In genomic region chr2:61647044-61647443, GRCh38 we compare ENCODE assay signal across 21 cellular contexts.
"Had no signal": no experiment of that assay in that cellular context is flagged by ENCODE, and none has a peak within 500 bp of the region (broad histone marks: within the 10 kb centered on the region; RNA-seq: fewer than 3 reads in every experiment).

No MANE protein-coding gene starts in this region.

- H3K4me3 ChIP-seq: ascending aorta, breast epithelium, gastroesophageal sphincter, heart right ventricle, lower lobe of right lung, stomach, suprapubic skin, uterus had no signal

- H3K36me3 ChIP-seq: ascending aorta, breast epithelium, gastroesophageal sphincter, heart right ventricle, lower lobe of right lung, stomach, suprapubic skin, uterus had no signal

- ATAC-seq: gastroesophageal sphincter; heart right ventricle; left lobe of liver; lower lobe of right lung; sciatic nerve; stimulated activated memory B cell treated with anti-CD40 and anti-IgM and Interleukin-4, amounts not matched to agents 10 μg/mL and 1 μg/mL and 100 μg/mL, for 72 hours; T-cell had no signal

- H3K4me1 ChIP-seq: ascending aorta, breast epithelium, gastroesophageal sphincter, heart right ventricle, lower lobe of right lung, stomach, suprapubic skin, uterus had no signal

- H3K27ac ChIP-seq: ascending aorta, breast epithelium, gastroesophageal sphincter, heart right ventricle, lower lobe of right lung, stomach, suprapubic skin, uterus had no signal

- H3K27me3 ChIP-seq: ascending aorta, breast epithelium, gastroesophageal sphincter, heart right ventricle, stomach, suprapubic skin, uterus had no signal

- DNase-seq: activated gamma-delta T cell treated with Interleukin-2 at 50 U/mL for 16 hours; activated T-cell treated with anti-CD3 and anti-CD28 coated beads, Interleukin-2, amount 50 U/mL, for 1 hour; cerebellar nuclear complex; cortex of kidney; heart right ventricle; kidney; lower lobe of right lung; naive B cell; small intestine; stimulated activated CD4-positive, alpha-beta T cell treated with anti-CD3 and anti-CD28 coated beads, Interleukin-15, amount 100 ng/mL, for 24 hours; stomach; T-cell; trophoblast cell; uterus had no signal

- H3K9me3 ChIP-seq: ascending aorta, suprapubic skin, uterus had no signal
